Comparison of ENCODE assay signal across 8 cellular contexts in the genomic region with DNA sequence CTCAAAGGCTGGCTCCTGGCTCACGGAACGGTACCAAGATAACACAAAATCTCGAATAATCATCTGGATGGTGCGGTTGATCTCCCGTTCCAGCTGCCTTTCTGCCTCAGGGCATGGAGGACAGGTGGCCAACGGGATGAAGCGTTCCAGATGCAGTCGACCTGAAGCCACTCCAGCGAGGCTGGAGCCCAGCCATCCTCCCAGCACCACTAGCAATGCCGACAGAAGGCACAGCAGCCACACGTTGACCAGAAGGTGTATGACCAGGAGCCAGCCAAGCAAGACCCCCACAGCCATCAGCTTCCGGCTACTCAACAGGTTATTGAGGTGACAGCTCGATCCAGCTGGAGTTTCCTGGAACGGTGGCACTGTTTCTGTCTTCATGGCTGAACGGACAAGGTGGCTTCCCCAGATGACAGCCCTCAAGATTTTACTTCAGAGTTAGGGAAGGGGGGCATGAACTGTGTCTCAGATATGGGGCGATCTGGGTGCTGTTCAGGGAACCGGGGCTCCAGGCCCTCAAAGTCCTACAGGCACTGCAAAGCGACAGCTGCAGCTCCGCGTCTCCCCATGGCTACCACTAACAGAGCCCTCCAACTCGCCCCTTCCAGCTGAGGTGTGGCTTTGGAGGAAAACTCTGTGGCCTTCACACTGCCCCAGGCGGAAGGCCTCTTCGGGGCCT. TPM values are rescaled to one million over a fixed set of nuclear protein-coding genes. Genes with fewer than 3 reads are reported as not detected.
DNase-seq lines count a peak whose midpoint lies in the region; ATAC-seq and TF ChIP-seq lines count a peak whose summit lies in the region.

No MANE protein-coding gene starts in this region.

- peaks cover 44% of the 10 kb centered on the region for H3K36me3 Mint-ChIP-seq in activated CD8-positive, alpha-beta T cell treated with anti-CD3 and anti-CD28 coated beads for 36 hours (ENCODE audit: low read depth)

- POLR2A ChIA-PET in activated CD8-positive, alpha-beta T cell treated with anti-CD3 and anti-CD28 coated beads for 36 hours (lab: Charles Lee): interaction anchor here (1.0 to 1.1 kb wide), 2 partner anchors 9 to 55 kb away, joined by 3 read pairs; no protein-coding TSS in a partner anchor

- intact Hi-C loops in activated CD8-positive, alpha-beta T cell treated with anti-CD3 and anti-CD28 coated beads for 36 hours (cut with micrococcal nuclease): no loop called here
- intact Hi-C loops in stomach (cut with DNase I; ENCODE audit: low total_unique reads): no loop called here

- CTCF ChIA-PET in activated CD8-positive, alpha-beta T cell treated with anti-CD3 and anti-CD28 coated beads for 36 hours (lab: Charles Lee): interaction anchor here (0.9 to 4.0 kb wide), 16 partner anchors 8 to 759 kb away, joined by 3 to 34 read pairs (median 6); no protein-coding TSS in a partner anchor

- H3K36me3 ChIP-seq in stomach: peaks cover 0 to 43% (median 38%) of the 10 kb centered on the region in 4 donors

- peak overlapping the region; percentile 83 to 96 (median 89) for H3K27ac ChIP-seq in stomach

- peaks cover 20% of the 10 kb centered on the region for H3K9me3 Mint-ChIP-seq in activated CD8-positive, alpha-beta T cell treated with anti-CD3 and anti-CD28 coated beads for 36 hours

- no peaks in the 10 kb centered on the region for H3K27me3 ChIP-seq in stomach

- peaks cover 28% of the 10 kb centered on the region for H3K4me1 Mint-ChIP-seq in activated CD8-positive, alpha-beta T cell treated with anti-CD3 and anti-CD28 coated beads for 36 hours (ENCODE audit: low read depth)

- H3K27me3 Mint-ChIP-seq in activated CD8-positive, alpha-beta T cell treated with anti-CD3 and anti-CD28 coated beads for 36 hours: no peaks in the 10 kb centered on the region

- peaks cover 22 to 46% (median 36%) of the 10 kb centered on the region in 4 donors for H3K4me1 ChIP-seq in stomach

- H3K27ac Mint-ChIP-seq in activated CD8-positive, alpha-beta T cell treated with anti-CD3 and anti-CD28 coated beads for 36 hours: peak overlapping the region; percentile 73

- WGBS in stomach, 5 donors: 36 to 53% (median 41%) methylated on average over 12 to 23 of the region's 23 CpGs

- in situ Hi-C loops in KBM-7 (cut with MboI; ENCODE audit: low pct_unique_long_range_greater_than_20kb, low sequenced_read_pairs): no loop called here

- ATAC-seq in HG02610 (IDR thresholded peaks at IDR 0.05; ENCODE audit: unreplicated experiment) (peak; percentile 1), HG03378 (IDR thresholded peaks at IDR 0.05; ENCODE audit: unreplicated experiment) (no peak)
- ATAC-seq in activated CD8-positive, alpha-beta T cell treated with anti-CD3 and anti-CD28 coated beads for 36 hours: no peak

- TF ChIP-seq CTCF in activated CD8-positive, alpha-beta T cell treated with anti-CD3 and anti-CD28 coated beads for 36 hours (IDR thresholded peaks at IDR 0.05): no peak
- TF ChIP-seq CTCF in stomach (IDR thresholded peaks at IDR 0.05): no peak

- TF ChIP-seq POLR2A in stomach (IDR thresholded peaks at IDR 0.05): no peak

- peak; percentile 13 for DNase-seq in ELF-1 (ENCODE audit: low read depth, low spot score)
- DNase-seq in activated CD8-positive, alpha-beta T cell treated with anti-CD3 and anti-CD28 coated beads for 36 hours: peak; percentile 24
- DNase-seq in stomach: no peak
- DNase-seq in NCI-H1694 treated with DMSO at 0.1 percent for 48 hours (lab: John Stamatoyannopoulos, UW): no peak
- DNase-seq in KBM-7: no peak

- TF ChIP-seq EP300 in stomach (IDR thresholded peaks at IDR 0.05): no peak

- H3K9me3 ChIP-seq in stomach: no peaks in the 10 kb centered on the region

- peak overlapping the region; percentile 73 for H3K4me3 ChIP-seq in iPS-11a (ENCODE audit: low read depth, low read length)
- peak overlapping the region; percentile 66 to 94 (median 88) for H3K4me3 ChIP-seq in stomach

- peak overlapping the region; percentile 77 for H3K4me3 Mint-ChIP-seq in activated CD8-positive, alpha-beta T cell treated with anti-CD3 and anti-CD28 coated beads for 36 hours

RNA-seq across cellular contexts. Expression of a gene that starts 0.6 kb away (rescaled TPM):
- 10 to 100 TPM; 20.9 to 22.7 TPM for total RNA-seq in activated CD8-positive, alpha-beta T cell treated with anti-CD3 and anti-CD28 coated beads for 36 hours
- total RNA-seq in stomach: 100 to 1,000 TPM in 1 of 5 donors, 10 to 100 TPM in 4; 45.5 to 173 (median 80.4) TPM
- 10 to 100 TPM in 2 of 3 donors, 1 to 10 TPM in 1; 8.7 to 11.6 (median 11.3) TPM for polyA plus RNA-seq in stomach

Comparison
In these comparisons a context has a peak if more than half of its experiments do, and no peak if none do; other contexts are left out.
1. DNase-seq: peak in ELF-1 (single experiment) and activated CD8-positive, alpha-beta T cell treated with anti-CD3 and anti-CD28 coated beads for 36 hours (single experiment); none in stomach (single experiment), NCI-H1694 treated with DMSO at 0.1 percent for 48 hours (single experiment) and KBM-7 (single experiment).